Comparison of ENCODE assay signal across 7 cellular contexts in genomic region chr21:22791986-22792560, GRCh38.
DNase-seq lines count a peak whose midpoint lies in the region; ATAC-seq and TF ChIP-seq lines count a peak whose summit lies in the region.

No MANE protein-coding gene starts in this region.

- peak; percentile 21 for DNase-seq in EL
- DNase-seq in NCI-H526 (lab: John Stamatoyannopoulos, UW): peak; percentile 10 to 65
- peak; percentile 61 for DNase-seq in astrocyte of the hippocampus (ENCODE audit: low read depth, low spot score)
- DNase-seq in kidney glomerular epithelial cell (lab: John Stamatoyannopoulos, UW): peak; percentile 24
- DNase-seq in vagina (ENCODE audit: extremely low spot score in 2 of 2): no peak
- DNase-seq in effector memory CD4-positive, alpha-beta T cell: no peak

- TF ChIP-seq CTCF in vagina (IDR thresholded peaks at IDR 0.05): peak; percentile 49 to 76 (median 56)

- no peak overlapping the region for H3K27ac ChIP-seq in vagina
- H3K27ac ChIP-seq in effector memory CD4-positive, alpha-beta T cell (ENCODE audit: insufficient read depth, low read length, poor library complexity, severe bottlenecking): no peak overlapping the region

- H3K36me3 ChIP-seq in vagina: no peaks in the 10 kb centered on the region
- no peaks in the 10 kb centered on the region for H3K36me3 ChIP-seq in effector memory CD4-positive, alpha-beta T cell (ENCODE audit: control insufficient read depth, insufficient read depth, low read length)

- no peak overlapping the region for H3K4me3 ChIP-seq in vagina
- no peak overlapping the region for H3K4me3 ChIP-seq in effector memory CD4-positive, alpha-beta T cell (ENCODE audit: insufficient read depth, low read depth, low read length, poor library complexity, severe bottlenecking)

- H3K9me3 ChIP-seq in vagina: no peaks in the 10 kb centered on the region
- H3K9me3 ChIP-seq in effector memory CD4-positive, alpha-beta T cell (ENCODE audit: control insufficient read depth, low read length): no peaks in the 10 kb centered on the region

- intact Hi-C loops in vagina (cut with DNase I): no loop called here

- no peaks in the 10 kb centered on the region for H3K27me3 ChIP-seq in vagina
- H3K27me3 ChIP-seq in effector memory CD4-positive, alpha-beta T cell (replicated peaks; ENCODE audit: control insufficient read depth, insufficient read depth, low read length, poor library complexity, severe bottlenecking): no peaks in the 10 kb centered on the region

- TF ChIP-seq POLR2A in vagina (IDR thresholded peaks at IDR 0.05): no peak

- H3K4me1 ChIP-seq in vagina: no peaks in the 10 kb centered on the region
- H3K4me1 ChIP-seq in effector memory CD4-positive, alpha-beta T cell (ENCODE audit: control insufficient read depth, insufficient read depth, low read length, poor library complexity, severe bottlenecking): no peaks in the 10 kb centered on the region

- peak; percentile 66 for ATAC-seq in HG02885 (IDR thresholded peaks at IDR 0.05; ENCODE audit: poor library complexity, unreplicated experiment)

Comparison
In these comparisons a context has a peak if more than half of its experiments do, and no peak if none do; other contexts are left out.
1. DNase-seq: peak in EL (single experiment), NCI-H526 (2 of 2), astrocyte of the hippocampus (single experiment) and kidney glomerular epithelial cell (single experiment); none in vagina (0 of 2) and effector memory CD4-positive, alpha-beta T cell (0 of 3).